ENCODE assay signal across 2 cellular contexts in genomic region chr14:100486025-100486828, GRCh38.
TF ChIP-seq lines count a peak whose summit lies in the region.

No MANE protein-coding gene starts in this region.

TF ChIP-seq in HEK293, 187 proteins besides CTCF, POLR2A, EP300 and RAD21 (continued from another document):
- 0 out of 2 replicates have a peak, but pooled peaks have one; percentile 22 for TF ChIP-seq ZNF341 (tag by site-specific recombination; IDR thresholded peaks at IDR 0.05; ENCODE audit: low read depth)
- TF ChIP-seq WT1 (tag by site-specific recombination; IDR thresholded peaks at IDR 0.05) = peak; percentile 84
- peak; percentile 38; the same call in 1 of the 2 replicates for TF ChIP-seq INSM2 (tag by site-specific recombination; IDR thresholded peaks at IDR 0.05)
- no peak for TF ChIP-seq PRDM1 (tag by site-specific recombination; IDR thresholded peaks at IDR 0.05)
- TF ChIP-seq MZF1 (tag by site-specific recombination; IDR thresholded peaks at IDR 0.05; ENCODE audit: borderline replicate concordance) = no peak
- TF ChIP-seq PRDM2 (tag by site-specific recombination; IDR thresholded peaks at IDR 0.05; ENCODE audit: borderline replicate concordance) = no peak

TF ChIP-seq in WTC11, 78 proteins besides CTCF, POLR2A, EP300 and RAD21 (continued from another document and continues in another):
- TF ChIP-seq USF1 (CRISPR knock-in tag; IDR thresholded peaks at IDR 0.05) = peak; percentile 55; the same call in 1 of the 2 replicates
- TF ChIP-seq TCF7 (CRISPR knock-in tag; IDR thresholded peaks at IDR 0.05; ENCODE audit: low read depth) = no peak
- TF ChIP-seq CDX4 (CRISPR knock-in tag; IDR thresholded peaks at IDR 0.05; ENCODE audit: borderline replicate concordance) = no peak
- peak; percentile 74; the same call in 1 of the 2 replicates for TF ChIP-seq TP53 (CRISPR knock-in tag; IDR thresholded peaks at IDR 0.05)
- TF ChIP-seq AR (CRISPR knock-in tag; IDR thresholded peaks at IDR 0.05) = no peak
- TF ChIP-seq ZNF512 (CRISPR knock-in tag; IDR thresholded peaks at IDR 0.05; ENCODE audit: borderline replicate concordance) = no peak
- 0 out of 2 replicates have a peak, but pooled peaks have one; percentile 60 for TF ChIP-seq IRF1 (CRISPR knock-in tag; IDR thresholded peaks at IDR 0.05)
- TF ChIP-seq HMGA2 (CRISPR knock-in tag; IDR thresholded peaks at IDR 0.05) = no peak
- no peak for TF ChIP-seq ATF3 (CRISPR knock-in tag; conservative IDR thresholded peaks at IDR 0.05)
- TF ChIP-seq RORB (CRISPR knock-in tag; IDR thresholded peaks at IDR 0.05) = no peak
- TF ChIP-seq PREB (CRISPR knock-in tag; IDR thresholded peaks at IDR 0.05; ENCODE audit: borderline replicate concordance) = peak; percentile 31; the same call in 1 of the 2 replicates
- TF ChIP-seq MAX (CRISPR knock-in tag; IDR thresholded peaks at IDR 0.05) = no peak
- TF ChIP-seq RELA (CRISPR knock-in tag; IDR thresholded peaks at IDR 0.05; ENCODE audit: borderline replicate concordance) = no peak
- TF ChIP-seq E2F5 (CRISPR knock-in tag; IDR thresholded peaks at IDR 0.05) = peak; percentile 45; the same call in 1 of the 2 replicates
- no peak for TF ChIP-seq ZSCAN18 (CRISPR knock-in tag; IDR thresholded peaks at IDR 0.05)
- 0 out of 2 replicates have a peak, but pooled peaks have one; percentile 58 for TF ChIP-seq ZNF281 (CRISPR knock-in tag; IDR thresholded peaks at IDR 0.05)
- no peak for TF ChIP-seq ZBTB43 (CRISPR knock-in tag; IDR thresholded peaks at IDR 0.05)
- peak; percentile 41; the same call in 1 of the 2 replicates for TF ChIP-seq ZNF423 (CRISPR knock-in tag; IDR thresholded peaks at IDR 0.05)
- peak; percentile 93 for TF ChIP-seq FOXP4 (CRISPR knock-in tag; IDR thresholded peaks at IDR 0.05)
- TF ChIP-seq SMAD3 (CRISPR knock-in tag; IDR thresholded peaks at IDR 0.05; ENCODE audit: borderline replicate concordance) = peak; percentile 81; the same call in 1 of the 2 replicates
- TF ChIP-seq ZMAT4 (CRISPR knock-in tag; IDR thresholded peaks at IDR 0.05) = no peak
- TF ChIP-seq GABPB1 (CRISPR knock-in tag; IDR thresholded peaks at IDR 0.05) = no peak
- TF ChIP-seq FOXJ3 (CRISPR knock-in tag; IDR thresholded peaks at IDR 0.05; ENCODE audit: borderline replicate concordance) = no peak
- peak; percentile 68; the same call in 1 of the 2 replicates for TF ChIP-seq TEAD4 (CRISPR knock-in tag; IDR thresholded peaks at IDR 0.05)
- peak; percentile 87 for TF ChIP-seq ETV6 (CRISPR knock-in tag; IDR thresholded peaks at IDR 0.05)
- no peak for TF ChIP-seq ERG (CRISPR knock-in tag; IDR thresholded peaks at IDR 0.05)
- 0 out of 2 replicates have a peak, but pooled peaks have one; percentile 53 for TF ChIP-seq MLX (CRISPR knock-in tag; IDR thresholded peaks at IDR 0.05)
